ENCODE assay signal across 8 cellular contexts in genomic region chr5:181160144-181160754, GRCh38. TPM values are rescaled to one million over a fixed set of nuclear protein-coding genes. Genes with fewer than 3 reads are reported as not detected.
DNase-seq lines count a peak whose midpoint lies in the region; TF ChIP-seq lines count a peak whose summit lies in the region.

No MANE protein-coding gene starts in this region.

- H2AFZ ChIP-seq in GM23248: peak overlapping the region; percentile 88

- H3K79me2 ChIP-seq in GM23248 (ENCODE audit: insufficient read depth): no peaks in the 10 kb centered on the region

- peak overlapping the region; percentile 87 for H3K27ac ChIP-seq in GM23248
- peak overlapping the region; percentile 65 to 83 (median 76) for H3K27ac ChIP-seq in esophagus muscularis mucosa (replicated peaks in 1 of 4)
- H3K27ac ChIP-seq in neutrophil: peak overlapping the region; percentile 79
- H3K27ac ChIP-seq in temporal lobe (ENCODE audit: low read depth, low read length): peak overlapping the region; percentile 69

- TF ChIP-seq CTCF in esophagus muscularis mucosa (IDR thresholded peaks at IDR 0.05) (no peak), neutrophil (IDR thresholded peaks at IDR 0.05) (no peak)

- no peaks in the 10 kb centered on the region for H3K9me3 ChIP-seq in GM23248 (ENCODE audit: low read depth)
- H3K9me3 ChIP-seq in esophagus muscularis mucosa: no peaks in the 10 kb centered on the region
- no peaks in the 10 kb centered on the region for H3K9me3 ChIP-seq in neutrophil

- H3K4me3 ChIP-seq in GM23248: peak overlapping the region; percentile 68
- H3K4me3 ChIP-seq in esophagus muscularis mucosa: peak overlapping the region; percentile 26 to 52 (median 41)
- peak overlapping the region in 1 of 2 experiments; percentile 45 for H3K4me3 ChIP-seq in neutrophil (ENCODE audit: low read depth in 1 of 2, low read length in 1 of 2)

- TF ChIP-seq EP300 in esophagus muscularis mucosa (IDR thresholded peaks at IDR 0.05): no peak

- TF ChIP-seq POLR2A in esophagus muscularis mucosa (IDR thresholded peaks at IDR 0.05; ENCODE audit: low read depth): no peak

- H3K9ac ChIP-seq in GM23248: peak overlapping the region; percentile 81

- H3K9me2 ChIP-seq in GM23248 (ENCODE audit: insufficient read depth): no peaks in the 10 kb centered on the region

- H3F3A ChIP-seq in GM23248 (ENCODE audit: insufficient read depth): peaks cover 11% of the 10 kb centered on the region

- no peaks in the 10 kb centered on the region for H4K20me1 ChIP-seq in GM23248 (ENCODE audit: insufficient read depth)

- H3K36me3 ChIP-seq in GM23248 (ENCODE audit: low read depth) (no peaks in the 10 kb centered on the region), esophagus muscularis mucosa (no peaks in the 10 kb centered on the region), neutrophil (no peaks in the 10 kb centered on the region)

- intact Hi-C loops in esophagus muscularis mucosa (cut with DNase I): no loop called here

- DNase-seq in DMS 273 (lab: John Stamatoyannopoulos, UW; ENCODE audit: unreplicated experiment) (peak; percentile 82), GM23248 (peak; percentile 86), NCI-H460 (ENCODE audit: extremely low read depth, low read depth) (peak; percentile 54), activated T-cell treated with anti-CD3 and anti-CD28 coated beads for 1 hour (ENCODE audit: low read depth) (peak; percentile 62), esophagus muscularis mucosa (ENCODE audit: extremely low spot score) (no peak), KG1 (lab: John Stamatoyannopoulos, UW) (no peak)

- H3K4me1 ChIP-seq in GM23248 (ENCODE audit: insufficient read depth) (peaks cover 3% of the 10 kb centered on the region; the same call in 1 of the 2 replicates), esophagus muscularis mucosa (peaks cover 7 to 21% (median 19%) of the 10 kb centered on the region in 4 donors), neutrophil (ENCODE audit: control insufficient read depth in 1 of 2, insufficient read depth in 1 of 2, low read depth in 1 of 2, low read length in 1 of 2) (peaks cover 4 to 6% of the 10 kb centered on the region in 2 experiments)

- peak overlapping the region; percentile 67 for H3K4me2 ChIP-seq in GM23248 (ENCODE audit: unreplicated experiment)

- in situ Hi-C loops in GM23248 (cut with MboI): no loop called here

- H3K27me3 ChIP-seq in GM23248 (replicated peaks; ENCODE audit: insufficient read depth): peaks cover 5% of the 10 kb centered on the region; the same call in 1 of the 2 replicates
- H3K27me3 ChIP-seq in esophagus muscularis mucosa: peaks cover 0 to 39% (median 7%) of the 10 kb centered on the region in 4 donors
- H3K27me3 ChIP-seq in neutrophil: peaks cover 68% of the 10 kb centered on the region

- 19 to 22% methylated on average over 17 to 21 of the region's 21 CpGs for WGBS in GM23248 (ENCODE audit: low coverage in 1 of 2, low lambda C conversion rate in 2 of 2, missing lambda C conversion rate in 2 of 2), 2 experiments
- 61% methylated on average over 19 of the region's 21 CpGs for WGBS in esophagus muscularis mucosa

RNA-seq across cellular contexts. Expression of gene OR2V2, which starts 12.9 kb away (rescaled TPM):
- not detected in 2 replicates for total RNA-seq in GM23248 (2014; rRNA removed; shearing (Covaris generic))
- polyA plus RNA-seq in GM23248 (2016; fragmentation: Nextera tagmentation; extraction: Ambion mirVana): not detected in 2 replicates
- not detected in 2 replicates for total RNA-seq in NCI-H460 (2014; rRNA removed; shearing (Covaris generic))
- not detected in 2 replicates for polyA plus RNA-seq in NCI-H460 (2014; cell fraction: nucleus; rRNA removed)
- total RNA-seq in esophagus muscularis mucosa: not detected
- not detected for total RNA-seq in temporal lobe

RNA-seq across cellular contexts. Expression of gene OR2V1, which starts 29.3 kb away (rescaled TPM):
- not detected in 2 replicates for total RNA-seq in GM23248 (2014; rRNA removed; shearing (Covaris generic))
- not detected in 2 replicates for polyA plus RNA-seq in GM23248 (2016; fragmentation: Nextera tagmentation; extraction: Ambion mirVana)
- not detected in 2 replicates for total RNA-seq in NCI-H460 (2014; rRNA removed; shearing (Covaris generic))
- polyA plus RNA-seq in NCI-H460 (2014; cell fraction: nucleus; rRNA removed): not detected in 2 replicates
- total RNA-seq in esophagus muscularis mucosa: not detected
- total RNA-seq in temporal lobe: not detected

RNA-seq across cellular contexts. Expression of gene TRIM7, which starts 44.7 kb away (rescaled TPM):
- total RNA-seq in GM23248 (2014; rRNA removed; shearing (Covaris generic)): 1.4 and 6.8 TPM in 2 replicates
- 2.5 and 3.1 TPM in 2 replicates for polyA plus RNA-seq in GM23248 (2016; fragmentation: Nextera tagmentation; extraction: Ambion mirVana)
- 46.8 and 54.3 TPM in 2 replicates for total RNA-seq in NCI-H460 (2014; rRNA removed; shearing (Covaris generic))
- polyA plus RNA-seq in NCI-H460 (2014; cell fraction: nucleus; rRNA removed): 52.9 and 66.6 TPM in 2 replicates
- total RNA-seq in esophagus muscularis mucosa (1 to 10 TPM; 2.1 to 5.8 (median 3.4) TPM), temporal lobe (1.7 TPM)

Comparison
In these comparisons a context has a peak if more than half of its experiments do, and no peak if none do; other contexts are left out.
1. DNase-seq: peak in DMS 273 (single experiment), GM23248 (single experiment), NCI-H460 (single experiment) and activated T-cell treated with anti-CD3 and anti-CD28 coated beads for 1 hour (single experiment); none in esophagus muscularis mucosa (single experiment) and KG1 (single experiment).
2. Peak in every context shown above with its lines, with median percentiles within 50 percentile points of each other: H3K27ac ChIP-seq.